In genomic region chr14:76267322-76268012, GRCh38 we compare ENCODE assay signal across 8 cellular contexts.
A peak's percentile ranks its signal among the peaks of the same experiment; 100 is the strongest.
DNase-seq lines count a peak whose midpoint lies in the region; ATAC-seq and TF ChIP-seq lines count a peak whose summit lies in the region.

No MANE protein-coding gene starts in this region.

- H3K4me1 ChIP-seq in thoracic aorta (ENCODE audit: control insufficient read depth in 1 of 2, low read depth in 2 of 2), result peaks cover 3 to 5% of the 10 kb centered on the region in 2 donors

- no peaks in the 10 kb centered on the region for H3K4me1 Mint-ChIP-seq in endothelial cell (ENCODE audit: unreplicated experiment)
- H3K4me1 Mint-ChIP-seq in memory B cell, result no peaks in the 10 kb centered on the region

- no peak for TF ChIP-seq CTCF in endothelial cell (IDR thresholded peaks at IDR 0.05; ENCODE audit: unreplicated experiment)
- peak; percentile 11 for TF ChIP-seq CTCF in thoracic aorta (IDR thresholded peaks at IDR 0.05)

- DNase-seq in DMS79 treated with DMSO at 0.1 percent for 48 hours (lab: John Stamatoyannopoulos, UW), result peak; percentile 67
- DNase-seq in NCI-H1105 treated with DMSO at 0.1 percent for 48 hours (lab: John Stamatoyannopoulos, UW), result peak; percentile 63
- DNase-seq in endothelial cell (ENCODE audit: low spot score), result peak; percentile 34
- DNase-seq in memory B cell (ENCODE audit: low spot score in 2 of 2), result no peak
- DNase-seq in thoracic aorta (ENCODE audit: low spot score), result no peak
- DNase-seq in NCI-H2196 (lab: John Stamatoyannopoulos, UW; ENCODE audit: unreplicated experiment), result no peak
- DNase-seq in NCI-H510A (lab: John Stamatoyannopoulos, UW), result no peak

- H3K27me3 Mint-ChIP-seq in endothelial cell (ENCODE audit: unreplicated experiment), result peaks cover 2% of the 10 kb centered on the region
- peaks cover 19% of the 10 kb centered on the region for H3K27me3 Mint-ChIP-seq in memory B cell

- H3K9me3 Mint-ChIP-seq in endothelial cell (ENCODE audit: unreplicated experiment) (no peaks in the 10 kb centered on the region), memory B cell (no peaks in the 10 kb centered on the region)

- no peaks in the 10 kb centered on the region for H3K9me3 ChIP-seq in thoracic aorta

- peak overlapping the region; percentile 78 for H3K4me3 ChIP-seq in thoracic aorta

- no peak overlapping the region for H3K27ac ChIP-seq in thoracic aorta

- H3K27ac Mint-ChIP-seq in endothelial cell (ENCODE audit: unreplicated experiment) (peak overlapping the region; percentile 53), memory B cell (no peak overlapping the region)

- H3K36me3 ChIP-seq in thoracic aorta, result no peaks in the 10 kb centered on the region

- H3K4me3 Mint-ChIP-seq in endothelial cell (ENCODE audit: unreplicated experiment) (peak overlapping the region; percentile 27), memory B cell (peak overlapping the region; percentile 18)

- H3K27me3 ChIP-seq in thoracic aorta (replicated peaks; ENCODE audit: insufficient read depth), result no peaks in the 10 kb centered on the region

- no peaks in the 10 kb centered on the region for H3K36me3 Mint-ChIP-seq in endothelial cell (ENCODE audit: low read depth, unreplicated experiment)
- H3K36me3 Mint-ChIP-seq in memory B cell, result no peaks in the 10 kb centered on the region

- no peak for ATAC-seq in memory B cell (ENCODE audit: low read depth)
- no peak for ATAC-seq in thoracic aorta (ENCODE audit: insufficient number of reproducible peaks, low FRiP score, low read depth)
- ATAC-seq in HG03135 (IDR thresholded peaks at IDR 0.05; ENCODE audit: unreplicated experiment), result no peak

Comparison
In these comparisons a context has a peak if more than half of its experiments do, and no peak if none do; other contexts are left out.
1. DNase-seq: peak in DMS79 treated with DMSO at 0.1 percent for 48 hours (single experiment), NCI-H1105 treated with DMSO at 0.1 percent for 48 hours (single experiment) and endothelial cell (single experiment); none in memory B cell (0 of 2), thoracic aorta (single experiment), NCI-H2196 (single experiment) and NCI-H510A (single experiment).